In genomic region chr6:64335195-64335594, GRCh38 we compare ENCODE assay signal across 28 cellular contexts.
"Had no signal": no experiment of that assay in that cellular context is flagged by ENCODE, and none has a peak within 500 bp of the region (broad histone marks: within the 10 kb centered on the region; RNA-seq: fewer than 3 reads in every experiment).

No MANE protein-coding gene starts in this region.

- H3K4me1 ChIP-seq: body of pancreas, breast epithelium, Peyer's patch, SJSA1 had no signal

- H3K9ac ChIP-seq: SK-N-SH had no signal

- DNase-seq: activated CD4-positive, alpha-beta T cell treated with anti-CD3 and anti-CD28 coated beads for 36 hours; activated CD4-positive, alpha-beta T cell treated with anti-CD3 and anti-CD28 coated beads, Interleukin-2, amount 10 ng/mL, durations not matched to agents 7 days and 5 days; activated CD4-positive, alpha-beta T cell treated with anti-CD3 and anti-CD28 coated beads, Interleukin-2, amount 50 U/mL, for 48 hours; activated CD8-positive, alpha-beta T cell treated with anti-CD3 and anti-CD28 coated beads, Interleukin-2, amount 10 ng/mL, durations not matched to agents 7 days and 5 days; activated gamma-delta T cell; activated naive CD4-positive, alpha-beta T cell treated with Interleukin-2 at 50 U/mL for 16 hours; activated naive CD8-positive, alpha-beta T cell treated with anti-CD3 and anti-CD28 coated beads, Interleukin-2, amount 10 ng/mL, durations not matched to agents 7 days and 5 days; activated T-cell treated with anti-CD3 and anti-CD28 coated beads, Interleukin-2, amount 50 U/mL, for 24 hours; body of pancreas; Karpas-422; KBM-7; MV-4-11; NCI-H1092; NCI-H1436 treated with DMSO at 0.1 percent for 48 hours; NCI-H1694 treated with DMSO at 0.1 percent for 48 hours; NCI-H2029; NCI-H2171; NCI-H446; NCI-H510A treated with DMSO at 0.1 percent for 48 hours; PC-3; Peyer's patch; RPMI8226; SHP77 treated with DMSO at 0.1 percent for 48 hours; SK-N-SH had no signal

- H3K36me3 ChIP-seq: breast epithelium, Peyer's patch, SJSA1 had no signal

- ATAC-seq: activated CD4-positive, alpha-beta T cell treated with anti-CD3 and anti-CD28 coated beads for 36 hours; activated CD4-positive, CD25-positive, alpha-beta regulatory T cell treated with anti-CD3 and anti-CD28 coated beads, Interleukin-2, amount 50 U/mL, for 24 hours; activated CD8-positive, alpha-beta T cell treated with anti-CD3 and anti-CD28 coated beads, Interleukin-2, amount 10 ng/mL, durations not matched to agents 7 days and 5 days; body of pancreas; PC-3; WTC11 had no signal

- H3K4me3 ChIP-seq: body of pancreas, breast epithelium, Peyer's patch, SJSA1 had no signal

- H3K4me2 ChIP-seq: SK-N-SH had no signal

- H3K9me3 ChIP-seq: body of pancreas, Peyer's patch, SJSA1, SK-N-SH had no signal

- H3K27me3 ChIP-seq: body of pancreas, breast epithelium, Peyer's patch, SJSA1 had no signal

- H3K27ac ChIP-seq: body of pancreas, breast epithelium, Peyer's patch, SJSA1 had no signal
